ENCODE assay signal across 14 cellular contexts in the genomic region with DNA sequence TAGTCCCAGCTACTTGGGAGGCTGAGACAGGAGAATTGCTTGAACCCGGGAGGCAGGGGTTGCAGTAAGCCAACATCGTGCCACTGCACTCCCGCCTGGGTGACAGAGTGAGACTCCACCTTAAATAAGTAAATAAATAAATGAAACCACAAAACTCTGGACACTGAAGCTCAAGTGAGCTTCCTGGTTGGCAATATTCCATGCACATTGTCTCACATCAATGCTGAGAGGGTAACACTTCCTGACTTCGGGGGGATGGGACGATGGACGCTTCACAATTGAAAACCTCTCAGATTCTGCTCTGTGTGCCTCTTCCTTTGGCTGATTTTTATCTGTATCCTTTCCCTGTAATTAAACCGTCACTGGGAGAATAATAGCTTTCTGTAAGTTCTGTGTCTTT.
DNase-seq lines count a peak whose midpoint lies in the region; ATAC-seq and TF ChIP-seq lines count a peak whose summit lies in the region.
"Had no signal": no experiment of that assay in that cellular context is flagged by ENCODE, and none has a peak within 500 bp of the region (broad histone marks: within the 10 kb centered on the region; RNA-seq: fewer than 3 reads in every experiment).

No MANE protein-coding gene starts in this region.

- H3K36me3 Mint-ChIP-seq in activated naive CD4-positive, alpha-beta T cell treated with anti-CD3 and anti-CD28 coated beads, Interleukin-2, amount 10 ng/mL, durations not matched to agents 7 days and 5 days, result no peaks in the 10 kb centered on the region

- intact Hi-C loops in A673 (cut with micrococcal nuclease; ENCODE audit: unreplicated experiment), result no loop called here

- no peak overlapping the region for H3K4me3 ChIP-seq in A673 (ENCODE audit: low read depth, low read length, poor library complexity, severe bottlenecking)
- H3K4me3 ChIP-seq: pancreas, thyroid gland had no signal

- no peaks in the 10 kb centered on the region for H3K36me3 ChIP-seq in A673 (ENCODE audit: insufficient read depth, low read length, poor library complexity, severe bottlenecking)
- H3K36me3 ChIP-seq: pancreas, thyroid gland had no signal

- BruUV-seq in A673 (replicated peaks; lab: Mats Ljungman, UMichigan), result no TSS peak

- H3K27ac Mint-ChIP-seq in activated naive CD4-positive, alpha-beta T cell treated with anti-CD3 and anti-CD28 coated beads, Interleukin-2, amount 10 ng/mL, durations not matched to agents 7 days and 5 days, result no peak overlapping the region

- peak; percentile 46 for DNase-seq in A673 (ENCODE audit: low spot score)
- DNase-seq in HT1080 (ENCODE audit: low read depth), result peak; percentile 59
- peak; percentile 29 for DNase-seq in NCI-H748 treated with DMSO at 0.1 percent for 48 hours (lab: John Stamatoyannopoulos, UW)
- DNase-seq in islet precursor cell, result peak; percentile 73
- no peak for DNase-seq in activated naive CD4-positive, alpha-beta T cell treated with anti-CD3 and anti-CD28 coated beads, Interleukin-2, amount 10 ng/mL, durations not matched to agents 7 days and 5 days
- DNase-seq in NCI-H524 treated with DMSO at 0.1 percent for 48 hours (lab: John Stamatoyannopoulos, UW), result no peak
- no peak for DNase-seq in globus pallidus (ENCODE audit: low spot score)
- DNase-seq: activated CD4-positive, alpha-beta T cell treated with anti-CD3 and anti-CD28 coated beads for 1 hour; activated T-cell treated with anti-CD3 and anti-CD28 coated beads, Interleukin-2, amount 50 U/mL, for 4 hours; dorsolateral prefrontal cortex; midbrain; pancreas had no signal

- H3K4me1 Mint-ChIP-seq in activated naive CD4-positive, alpha-beta T cell treated with anti-CD3 and anti-CD28 coated beads, Interleukin-2, amount 10 ng/mL, durations not matched to agents 7 days and 5 days, result no peaks in the 10 kb centered on the region

- no peak for TF ChIP-seq POLR2A in GM18505 (IDR thresholded peaks at IDR 0.05; ENCODE audit: borderline replicate concordance, extremely low read depth, insufficient read depth, insufficient read length)

- no peaks in the 10 kb centered on the region for H3K9me3 ChIP-seq in A673 (ENCODE audit: low read depth, low read length, poor library complexity, severe bottlenecking)
- H3K9me3 ChIP-seq: pancreas, thyroid gland had no signal

- TF ChIP-seq CTCF in A673 (conservative IDR thresholded peaks at IDR 0.05; ENCODE audit: low read depth, low read length), result no peak

- H3K4me3 Mint-ChIP-seq in activated naive CD4-positive, alpha-beta T cell treated with anti-CD3 and anti-CD28 coated beads, Interleukin-2, amount 10 ng/mL, durations not matched to agents 7 days and 5 days, result no peak overlapping the region
- H3K4me3 Mint-ChIP-seq: activated T-cell treated with anti-CD3 and anti-CD28 coated beads, Interleukin-2, amount 50 U/mL, for 4 hours had no signal

- CTCF ChIA-PET in A673 (lab: Charles Lee), result no interaction called here
- CTCF ChIA-PET in activated naive CD4-positive, alpha-beta T cell treated with anti-CD3 and anti-CD28 coated beads, Interleukin-2, amount 10 ng/mL, durations not matched to agents 7 days and 5 days (lab: Charles Lee), result interaction anchor here (0.7 kb wide), 1 partner anchor 60 kb away, joined by 3 read pairs; no protein-coding TSS in a partner anchor

- ATAC-seq in GM18505 (IDR thresholded peaks at IDR 0.05; ENCODE audit: unreplicated experiment), result no peak
- ATAC-seq: activated T-cell treated with anti-CD3 and anti-CD28 coated beads, Interleukin-2, amount 50 U/mL, for 4 hours; pancreas had no signal

- H3K27ac ChIP-seq in A673 (ENCODE audit: low read depth, low read length, poor library complexity, severe bottlenecking), result no peak overlapping the region
- H3K27ac ChIP-seq: dorsolateral prefrontal cortex, pancreas, thyroid gland had no signal

- no peaks in the 10 kb centered on the region for H3K4me1 ChIP-seq in A673 (ENCODE audit: insufficient read depth, low read length, poor library complexity, severe bottlenecking)
- H3K4me1 ChIP-seq: pancreas had no signal

- peaks cover 4% of the 10 kb centered on the region for H3K27me3 Mint-ChIP-seq in activated naive CD4-positive, alpha-beta T cell treated with anti-CD3 and anti-CD28 coated beads, Interleukin-2, amount 10 ng/mL, durations not matched to agents 7 days and 5 days

- H3K27me3 ChIP-seq in A673 (replicated peaks; ENCODE audit: insufficient read depth, low read depth, low read length, poor library complexity), result no peaks in the 10 kb centered on the region
- H3K27me3 ChIP-seq: dorsolateral prefrontal cortex, pancreas, thyroid gland had no signal

- POLR2A ChIA-PET in A673 (lab: Charles Lee; ENCODE audit: low non-redundant PET), result no interaction called here

- H3K9me3 Mint-ChIP-seq in activated naive CD4-positive, alpha-beta T cell treated with anti-CD3 and anti-CD28 coated beads, Interleukin-2, amount 10 ng/mL, durations not matched to agents 7 days and 5 days, result peaks cover 1% of the 10 kb centered on the region
- H3K9me3 Mint-ChIP-seq: activated T-cell treated with anti-CD3 and anti-CD28 coated beads, Interleukin-2, amount 50 U/mL, for 4 hours had no signal

Comparison
In these comparisons a context has a peak if more than half of its experiments do, and no peak if none do; other contexts are left out.
1. DNase-seq: peak in A673 (single experiment), HT1080 (single experiment), NCI-H748 treated with DMSO at 0.1 percent for 48 hours (single experiment) and islet precursor cell (single experiment); none in activated naive CD4-positive, alpha-beta T cell treated with anti-CD3 and anti-CD28 coated beads, Interleukin-2, amount 10 ng/mL, durations not matched to agents 7 days and 5 days (single experiment), NCI-H524 treated with DMSO at 0.1 percent for 48 hours (single experiment) and globus pallidus (single experiment).